ENCODE assay signal across 1 cellular context in genomic region chr18:3060667-3061580, GRCh38.
TF ChIP-seq lines count a peak whose summit lies in the region.

No MANE protein-coding gene starts in this region.

TF ChIP-seq in GM23338, 12 proteins besides CTCF, POLR2A, EP300 and RAD21 (continued from another document):
- TF ChIP-seq, protein P1, sequence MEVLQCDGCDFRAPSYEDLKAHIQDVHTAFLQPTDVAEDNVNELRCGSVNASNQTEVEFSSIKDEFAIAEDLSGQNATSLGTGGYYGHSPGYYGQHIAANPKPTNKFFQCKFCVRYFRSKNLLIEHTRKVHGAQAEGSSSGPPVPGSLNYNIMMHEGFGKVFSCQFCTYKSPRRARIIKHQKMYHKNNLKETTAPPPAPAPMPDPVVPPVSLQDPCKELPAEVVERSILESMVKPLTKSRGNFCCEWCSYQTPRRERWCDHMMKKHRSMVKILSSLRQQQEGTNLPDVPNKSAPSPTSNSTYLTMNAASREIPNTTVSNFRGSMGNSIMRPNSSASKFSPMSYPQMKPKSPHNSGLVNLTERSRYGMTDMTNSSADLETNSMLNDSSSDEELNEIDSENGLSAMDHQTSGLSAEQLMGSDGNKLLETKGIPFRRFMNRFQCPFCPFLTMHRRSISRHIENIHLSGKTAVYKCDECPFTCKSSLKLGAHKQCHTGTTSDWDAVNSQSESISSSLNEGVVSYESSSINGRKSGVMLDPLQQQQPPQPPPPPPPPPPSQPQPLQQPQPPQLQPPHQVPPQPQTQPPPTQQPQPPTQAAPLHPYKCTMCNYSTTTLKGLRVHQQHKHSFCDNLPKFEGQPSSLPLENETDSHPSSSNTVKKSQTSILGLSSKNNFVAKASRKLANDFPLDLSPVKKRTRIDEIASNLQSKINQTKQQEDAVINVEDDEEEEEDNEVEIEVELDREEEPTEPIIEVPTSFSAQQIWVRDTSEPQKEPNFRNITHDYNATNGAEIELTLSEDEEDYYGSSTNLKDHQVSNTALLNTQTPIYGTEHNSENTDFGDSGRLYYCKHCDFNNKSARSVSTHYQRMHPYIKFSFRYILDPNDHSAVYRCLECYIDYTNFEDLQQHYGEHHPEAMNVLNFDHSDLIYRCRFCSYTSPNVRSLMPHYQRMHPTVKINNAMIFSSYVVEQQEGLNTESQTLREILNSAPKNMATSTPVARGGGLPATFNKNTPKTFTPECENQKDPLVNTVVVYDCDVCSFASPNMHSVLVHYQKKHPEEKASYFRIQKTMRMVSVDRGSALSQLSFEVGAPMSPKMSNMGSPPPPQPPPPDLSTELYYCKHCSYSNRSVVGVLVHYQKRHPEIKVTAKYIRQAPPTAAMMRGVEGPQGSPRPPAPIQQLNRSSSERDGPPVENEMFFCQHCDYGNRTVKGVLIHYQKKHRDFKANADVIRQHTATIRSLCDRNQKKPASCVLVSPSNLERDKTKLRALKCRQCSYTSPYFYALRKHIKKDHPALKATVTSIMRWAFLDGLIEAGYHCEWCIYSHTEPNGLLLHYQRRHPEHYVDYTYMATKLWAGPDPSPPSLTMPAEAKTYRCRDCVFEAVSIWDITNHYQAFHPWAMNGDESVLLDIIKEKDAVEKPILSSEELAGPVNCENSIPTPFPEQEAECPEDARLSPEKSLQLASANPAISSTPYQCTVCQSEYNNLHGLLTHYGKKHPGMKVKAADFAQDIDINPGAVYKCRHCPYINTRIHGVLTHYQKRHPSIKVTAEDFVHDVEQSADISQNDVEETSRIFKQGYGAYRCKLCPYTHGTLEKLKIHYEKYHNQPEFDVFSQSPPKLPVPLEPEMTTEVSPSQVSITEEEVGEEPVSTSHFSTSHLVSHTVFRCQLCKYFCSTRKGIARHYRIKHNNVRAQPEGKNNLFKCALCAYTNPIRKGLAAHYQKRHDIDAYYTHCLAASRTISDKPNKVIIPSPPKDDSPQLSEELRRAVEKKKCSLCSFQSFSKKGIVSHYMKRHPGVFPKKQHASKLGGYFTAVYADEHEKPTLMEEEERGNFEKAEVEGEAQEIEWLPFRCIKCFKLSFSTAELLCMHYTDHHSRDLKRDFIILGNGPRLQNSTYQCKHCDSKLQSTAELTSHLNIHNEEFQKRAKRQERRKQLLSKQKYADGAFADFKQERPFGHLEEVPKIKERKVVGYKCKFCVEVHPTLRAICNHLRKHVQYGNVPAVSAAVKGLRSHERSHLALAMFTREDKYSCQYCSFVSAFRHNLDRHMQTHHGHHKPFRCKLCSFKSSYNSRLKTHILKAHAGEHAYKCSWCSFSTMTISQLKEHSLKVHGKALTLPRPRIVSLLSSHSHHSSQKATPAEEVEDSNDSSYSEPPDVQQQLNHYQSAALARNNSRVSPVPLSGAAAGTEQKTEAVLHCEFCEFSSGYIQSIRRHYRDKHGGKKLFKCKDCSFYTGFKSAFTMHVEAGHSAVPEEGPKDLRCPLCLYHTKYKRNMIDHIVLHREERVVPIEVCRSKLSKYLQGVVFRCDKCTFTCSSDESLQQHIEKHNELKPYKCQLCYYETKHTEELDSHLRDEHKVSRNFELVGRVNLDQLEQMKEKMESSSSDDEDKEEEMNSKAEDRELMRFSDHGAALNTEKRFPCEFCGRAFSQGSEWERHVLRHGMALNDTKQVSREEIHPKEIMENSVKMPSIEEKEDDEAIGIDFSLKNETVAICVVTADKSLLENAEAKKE (CRISPR knock-in tag; IDR thresholded peaks at IDR 0.05): no peak
- TF ChIP-seq REST (IDR thresholded peaks at IDR 0.05; ENCODE audit: unreplicated experiment) (no peak), POLR2AphosphoS5 (IDR thresholded peaks at IDR 0.05; ENCODE audit: low read depth) (no peak), ZNF331 (CRISPR knock-in tag; IDR thresholded peaks at IDR 0.05; ENCODE audit: low read depth) (no peak)
